In genomic region chr1:17110555-17110926, GRCh38 we compare ENCODE assay signal across 18 cellular contexts. TPM values are rescaled to one million over a fixed set of nuclear protein-coding genes. Genes with fewer than 3 reads are reported as not detected.
DNase-seq lines count a peak whose midpoint lies in the region; ATAC-seq and TF ChIP-seq lines count a peak whose summit lies in the region.
"Had no signal": no experiment of that assay in that cellular context is flagged by ENCODE, and none has a peak within 500 bp of the region (broad histone marks: within the 10 kb centered on the region; RNA-seq: fewer than 3 reads in every experiment).

No MANE protein-coding gene starts in this region.

- no peaks in the 10 kb centered on the region for H3K9me3 ChIP-seq in HEK293 (ENCODE audit: control insufficient read depth, insufficient read depth, low read depth, low read length)
- no peaks in the 10 kb centered on the region for H3K9me3 ChIP-seq in psoas muscle
- H3K9me3 ChIP-seq: A549, BLaER1, SJSA1 had no signal

- H3K4me3 ChIP-seq in HEK293 (ENCODE audit: low read depth, low read length) (no peak overlapping the region), psoas muscle (no peak overlapping the region), GM23338 (no peak overlapping the region)
- H3K4me3 ChIP-seq: A549, BLaER1, PC-9, SJSA1 had no signal

- peaks cover 3% of the 10 kb centered on the region; the same call in 2 of the 3 replicates for H3K4me1 Mint-ChIP-seq in GM23338
- H3K4me1 Mint-ChIP-seq: CD4-positive, alpha-beta memory T cell had no signal

- DNase-seq in caudate nucleus (lab: John Stamatoyannopoulos, UW) (no peak), left lobe of liver (ENCODE audit: low spot score) (no peak), psoas muscle (no peak), NCI-H2227 treated with DMSO at 0.1 percent for 48 hours (lab: John Stamatoyannopoulos, UW) (no peak), GM23338 (ENCODE audit: low spot score) (no peak), activated T-cell treated with anti-CD3 and anti-CD28 coated beads for 4 hours (no peak), activated gamma-delta T cell (lab: John Stamatoyannopoulos, UW) (no peak)
- DNase-seq: CD4-positive, alpha-beta memory T cell; GOT3; KG1; MV-4-11; NCI-H187; NCI-H2107; PC-9 had no signal

- no peaks in the 10 kb centered on the region for H3K9me2 ChIP-seq in GM23338 (ENCODE audit: insufficient read depth)

- TF ChIP-seq CTCF in HEK293 (tag by site-specific recombination; IDR thresholded peaks at IDR 0.05) (no peak), psoas muscle (IDR thresholded peaks at IDR 0.05) (no peak), GM23338 (conservative IDR thresholded peaks at IDR 0.05; ENCODE audit: low read depth in 2 of 2) (no peak)

- H3F3A ChIP-seq in GM23338 (replicated peaks; ENCODE audit: low read depth): no peaks in the 10 kb centered on the region

- ATAC-seq in left lobe of liver: peak; percentile 21
- no peak for ATAC-seq in psoas muscle
- ATAC-seq in GM23338: no peak
- ATAC-seq: A549 had no signal

- H3K4me3 Mint-ChIP-seq in GM23338: no peak overlapping the region
- H3K4me3 Mint-ChIP-seq: CD4-positive, alpha-beta memory T cell had no signal

- no peaks in the 10 kb centered on the region; the same call in 1 of the 2 replicates for H3K4me1 ChIP-seq in HEK293 (ENCODE audit: control insufficient read depth, insufficient read depth, low read length)
- peaks cover 67% of the 10 kb centered on the region for H3K4me1 ChIP-seq in psoas muscle
- H3K4me1 ChIP-seq in GM23338 (ENCODE audit: insufficient read depth): no peaks in the 10 kb centered on the region
- H3K4me1 ChIP-seq: A549 had no signal

- no peaks in the 10 kb centered on the region; the same call in 1 of the 2 replicates for H4K20me1 ChIP-seq in GM23338 (replicated peaks; ENCODE audit: insufficient read depth)
- H4K20me1 ChIP-seq: BLaER1 had no signal

- H3K27me3 ChIP-seq in psoas muscle (ENCODE audit: insufficient read depth in 3 of 3, low read length in 2 of 3) (no peaks in the 10 kb centered on the region), GM23338 (ENCODE audit: insufficient read depth) (no peaks in the 10 kb centered on the region)
- H3K27me3 ChIP-seq: BLaER1, SJSA1 had no signal

- H3K36me3 ChIP-seq in HEK293 (ENCODE audit: control insufficient read depth in 2 of 2, insufficient read depth in 1 of 2, low read length in 2 of 2): no peaks in the 10 kb centered on the region
- H3K36me3 ChIP-seq in psoas muscle (ENCODE audit: insufficient read depth in 1 of 2, low read depth in 1 of 2): peaks cover 0 to 67% of the 10 kb centered on the region in 2 donors
- no peaks in the 10 kb centered on the region for H3K36me3 ChIP-seq in GM23338 (ENCODE audit: insufficient read depth)
- H3K36me3 ChIP-seq: BLaER1, SJSA1 had no signal

- no peak overlapping the region for H2AFZ ChIP-seq in GM23338
- H2AFZ ChIP-seq: PC-9 had no signal

- POLR2A ChIA-PET in HEK293 (lab: Yijun Ruan, JAX): no interaction called here

- CTCF ChIA-PET in HEK293 (lab: Yijun Ruan, JAX): interaction anchor here (0.6 kb wide), 1 partner anchor 15 kb away, joined by 3 read pairs; no protein-coding TSS in a partner anchor

- no peak overlapping the region for H3K27ac ChIP-seq in HEK293 (ENCODE audit: extremely low read depth, low read depth, low read length)
- H3K27ac ChIP-seq in caudate nucleus (ENCODE audit: low read depth, low read length): peak overlapping the region; percentile 95
- H3K27ac ChIP-seq in psoas muscle: peak overlapping the region; percentile 92
- H3K27ac ChIP-seq in GM23338 (ENCODE audit: low read depth): no peak overlapping the region
- H3K27ac ChIP-seq: A549, BLaER1, PC-9, SJSA1 had no signal

- H3K36me3 Mint-ChIP-seq in GM23338 (ENCODE audit: low read depth): no peaks in the 10 kb centered on the region
- H3K36me3 Mint-ChIP-seq: CD4-positive, alpha-beta memory T cell had no signal

- intact Hi-C loops in psoas muscle (cut with DNase I): no loop called here

- no peak overlapping the region for H3K4me2 ChIP-seq in GM23338
- H3K4me2 ChIP-seq: A549, PC-9 had no signal

- no peaks in the 10 kb centered on the region for H3K79me2 ChIP-seq in GM23338 (replicated peaks; ENCODE audit: insufficient read depth)

- H3K27ac Mint-ChIP-seq in GM23338: no peak overlapping the region

- H3K9me3 Mint-ChIP-seq in GM23338: no peaks in the 10 kb centered on the region
- H3K9me3 Mint-ChIP-seq: CD4-positive, alpha-beta memory T cell had no signal

- peaks cover 17% of the 10 kb centered on the region for H3K27me3 Mint-ChIP-seq in GM23338 (ENCODE audit: insufficient read depth, low read depth, poor library complexity)

- WGBS in psoas muscle, 3 donors: 64 to 80% (median 79%) methylated on average over 2 of the region's 2 CpGs

TF ChIP-seq in HEK293, 187 proteins besides CTCF, POLR2A, EP300 and RAD21:
- TF ChIP-seq ZNF133 (tag by site-specific recombination; IDR thresholded peaks at IDR 0.05) (peak; percentile 95), PRDM4 (tag by site-specific recombination; IDR thresholded peaks at IDR 0.05) (no peak)

TF ChIP-seq in GM23338, 12 proteins besides CTCF, POLR2A, EP300 and RAD21 (continues in another document):
- TF ChIP-seq EZH2 (IDR thresholded peaks at IDR 0.05; ENCODE audit: low read depth, unreplicated experiment): no peak
- TF ChIP-seq, protein P1, sequence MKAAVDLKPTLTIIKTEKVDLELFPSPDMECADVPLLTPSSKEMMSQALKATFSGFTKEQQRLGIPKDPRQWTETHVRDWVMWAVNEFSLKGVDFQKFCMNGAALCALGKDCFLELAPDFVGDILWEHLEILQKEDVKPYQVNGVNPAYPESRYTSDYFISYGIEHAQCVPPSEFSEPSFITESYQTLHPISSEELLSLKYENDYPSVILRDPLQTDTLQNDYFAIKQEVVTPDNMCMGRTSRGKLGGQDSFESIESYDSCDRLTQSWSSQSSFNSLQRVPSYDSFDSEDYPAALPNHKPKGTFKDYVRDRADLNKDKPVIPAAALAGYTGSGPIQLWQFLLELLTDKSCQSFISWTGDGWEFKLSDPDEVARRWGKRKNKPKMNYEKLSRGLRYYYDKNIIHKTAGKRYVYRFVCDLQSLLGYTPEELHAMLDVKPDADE (IDR thresholded peaks at IDR 0.05): no peak
- TF ChIP-seq EZH2phosphoT487 (IDR thresholded peaks at IDR 0.05; ENCODE audit: unreplicated experiment): no peak
- TF ChIP-seq CREB1 (CRISPR knock-in tag; IDR thresholded peaks at IDR 0.05; ENCODE audit: low read depth): no peak
- no peak for TF ChIP-seq STAT1 (IDR thresholded peaks at IDR 0.05; ENCODE audit: unreplicated experiment)
- TF ChIP-seq NANOG (IDR thresholded peaks at IDR 0.05; ENCODE audit: borderline replicate concordance): no peak
- TF ChIP-seq ZNF331 (CRISPR knock-in tag; IDR thresholded peaks at IDR 0.05; ENCODE audit: low read depth): no peak
- no peak for TF ChIP-seq ZNF114 (CRISPR knock-in tag; IDR thresholded peaks at IDR 0.05)
- no peak for TF ChIP-seq JUNB (IDR thresholded peaks at IDR 0.05; ENCODE audit: unreplicated experiment)
- TF ChIP-seq REST (IDR thresholded peaks at IDR 0.05; ENCODE audit: unreplicated experiment): no peak
- no peak for TF ChIP-seq POLR2AphosphoS5 (IDR thresholded peaks at IDR 0.05; ENCODE audit: low read depth)

RNA-seq across cellular contexts. Expression of gene PADI2, which starts 8.7 kb away (rescaled TPM):
- total RNA-seq in left lobe of liver (0.40 TPM), psoas muscle (100 to 1,000 TPM; 198 to 956 (median 431) TPM)
- polyA plus RNA-seq in psoas muscle (100 to 1,000 TPM in 1 of 3 donors, 10 to 100 TPM in 2; 58.1 to 101 (median 58.3) TPM), GM23338 (2016; fragmentation: Nextera tagmentation; extraction: Ambion mirVana) (1.7 TPM in 2 replicates)
- 3.7 and 4.3 TPM in 2 replicates for total RNA-seq in GM23338 (2014; rRNA removed; shearing (Covaris generic))
- total RNA-seq: SJSA1 had no signal
- polyA plus RNA-seq: CD4-positive, alpha-beta memory T cell had no signal

RNA-seq across cellular contexts. Expression of gene SDHB, which starts 56.7 kb away (rescaled TPM):
- 140 TPM for total RNA-seq in left lobe of liver
- 100 to 1,000 TPM; 190 to 319 (median 208) TPM for total RNA-seq in psoas muscle
- polyA plus RNA-seq in psoas muscle: 100 to 1,000 TPM; 266 to 452 (median 280) TPM
- 72.8 and 105 TPM in 2 replicates for total RNA-seq in GM23338 (2014; rRNA removed; shearing (Covaris generic))
- 112 and 121 TPM in 2 replicates for polyA plus RNA-seq in GM23338 (2016; fragmentation: Nextera tagmentation; extraction: Ambion mirVana)

Comparison
In these comparisons a context has a peak if more than half of its experiments do, and no peak if none do; other contexts are left out.
1. H3K27ac ChIP-seq: peak in caudate nucleus (single experiment) and psoas muscle (single experiment); none in HEK293 (single experiment) and GM23338 (single experiment).
2. RNA of gene PADI2, which starts 8.7 kb away (total RNA-seq): 198 to 956 TPM in psoas muscle; 3.7 to 4.3 TPM in GM23338 and 0.40 TPM in left lobe of liver (single experiment); every median in the first group is over 10 times any median in the second.